ENCODE assay signal across 1 cellular context in the genomic region with DNA sequence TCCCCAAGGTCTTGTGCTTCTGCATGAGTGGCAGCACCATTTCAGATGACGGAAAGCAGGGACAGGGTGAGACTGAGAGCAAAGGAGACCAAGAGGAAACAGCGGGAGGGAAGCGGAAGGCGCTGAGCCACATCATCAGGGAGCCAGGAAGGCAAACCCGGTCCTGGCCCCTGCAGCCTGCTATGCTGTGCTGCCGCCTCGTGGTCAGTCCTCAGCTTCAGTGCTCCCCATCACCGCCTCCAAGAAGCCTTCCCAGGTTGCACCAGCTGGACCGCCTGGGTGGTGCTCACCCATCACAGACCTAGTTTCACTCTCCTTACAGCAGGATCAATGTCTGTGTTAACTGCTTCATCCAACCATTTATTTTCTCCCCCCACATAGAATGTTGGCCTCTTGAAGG.
TF ChIP-seq lines count a peak whose summit lies in the region.

No MANE protein-coding gene starts in this region.

TF ChIP-seq in Ishikawa, 13 proteins besides CTCF, POLR2A, EP300 and RAD21:
- no peak for TF ChIP-seq ZBTB7A (IDR thresholded peaks at IDR 0.05; ENCODE audit: low read depth)
